38 cellular contexts compared by ENCODE assay signal in the genomic region with DNA sequence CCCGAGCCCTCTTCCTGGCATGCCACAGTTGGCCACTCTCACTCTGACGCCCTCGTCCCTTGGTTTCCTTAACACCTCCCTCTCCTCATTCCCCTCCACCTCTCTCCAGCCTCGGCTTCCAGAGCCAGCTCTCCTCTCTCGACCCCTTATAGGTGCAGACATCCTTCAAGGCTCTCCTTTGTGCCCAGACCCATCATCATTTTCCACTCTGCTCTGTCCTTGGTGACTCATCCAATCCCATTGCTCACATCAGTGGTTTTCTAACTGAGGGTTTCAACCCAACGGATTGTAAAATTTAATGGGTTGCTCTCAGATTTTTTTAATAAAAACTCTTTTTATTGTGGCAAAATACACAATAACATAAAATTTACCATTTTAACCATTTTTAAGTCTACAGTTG. TPM values are rescaled to one million over a fixed set of nuclear protein-coding genes. Genes with fewer than 3 reads are reported as not detected.
"Had no signal": no experiment of that assay in that cellular context is flagged by ENCODE, and none has a peak within 500 bp of the region (broad histone marks: within the 10 kb centered on the region; RNA-seq: fewer than 3 reads in every experiment).

No MANE protein-coding gene starts in this region.

- DNase-seq: activated B cell treated with CpG ODN at 0.5 μM for 24 hours; activated CD4-positive, alpha-beta memory T cell treated with anti-CD3 and anti-CD28 coated beads for 36 hours; activated CD4-positive, alpha-beta T cell treated with anti-CD3 and anti-CD28 coated beads for 4 hours; activated CD4-positive, alpha-beta T cell treated with anti-CD3 and anti-CD28 coated beads, Interleukin-2, amount 50 U/mL, for 1 hour; activated CD4-positive, CD25-positive, alpha-beta regulatory T cell treated with anti-CD3 and anti-CD28 coated beads, Interleukin-2, amount 50 U/mL, for 72 hours; activated CD8-positive, alpha-beta memory T cell treated with anti-CD3 and anti-CD28 coated beads, Interleukin-2, amount 50 U/mL, for 4 hours; activated naive CD4-positive, alpha-beta T cell treated with anti-CD3 and anti-CD28 coated beads, Interleukin-2, amount 10 ng/mL, durations not matched to agents 7 days and 5 days; activated naive CD8-positive, alpha-beta T cell treated with anti-CD3 and anti-CD28 coated beads, Interleukin-2, amount 50 U/mL, for 24 hours; activated T-cell treated with anti-CD3 and anti-CD28 coated beads for 4 hours; activated T-cell treated with anti-CD3 and anti-CD28 coated beads, Interleukin-2, amount 50 U/mL, for 4 hours; amniotic stem cell; aorta; brain microvascular endothelial cell; Karpas-422; KBM-7; MG63; MV-4-11; NCI-H1092 treated with DMSO at 0.1 percent for 48 hours; NCI-H1417; NCI-H146; NCI-H187; NCI-H2029 treated with DMSO at 0.1 percent for 48 hours; NCI-H2107; NCI-H2171; NCI-H510A; NCI-H526; NCI-H748 treated with DMSO at 0.1 percent for 48 hours; NK-92 treated with Interleukin-12 subunit alpha and Interleukin-12 subunit beta, amount 100 ng/mL, for 24 hours; Right ventricle myocardium superior; SW 1271; T-helper 1 cell; T-helper 2 cell; T-helper 9 cell had no signal

- H3K4me2 ChIP-seq: PC-9 had no signal

- ATAC-seq: activated naive CD8-positive, alpha-beta T cell treated with anti-CD3 and anti-CD28 coated beads, Interleukin-2, amount 50 U/mL, for 24 hours; activated T-cell treated with anti-CD3 and anti-CD28 coated beads, Interleukin-2, amount 50 U/mL, for 4 hours had no signal

- H3K36me3 ChIP-seq: brain microvascular endothelial cell, MG63 had no signal

- H3K4me3 ChIP-seq: MG63, PC-9 had no signal

- H3K27ac ChIP-seq: brain microvascular endothelial cell, PC-9, VCaP had no signal

- H3K27me3 ChIP-seq: MG63 had no signal

- H3K9me3 ChIP-seq: MG63 had no signal

- FAIRE-seq: RCC 7860 had no signal

- H2AFZ ChIP-seq: PC-9 had no signal

RNA-seq across cellular contexts. Expression of a gene that starts 6.2 kb away (rescaled TPM):
- total RNA-seq: activated B cell treated with CpG ODN at 0.5 μM for 24 hours; activated CD4-positive, alpha-beta memory T cell treated with anti-CD3 and anti-CD28 coated beads for 36 hours; activated T-helper 1 cell treated with anti-CD3 and anti-CD28 coated beads, Interleukin-12 subunit alpha, Interleukin-12 subunit beta, Interleukin-2, Interleukin-4 antibody, amounts not matched to agents 30 ng/mL and 10 ng/mL and 1 ng/mL, durations not matched to agents 14 hours and 24 hours and 36 hours; PC-9 had no signal
- polyA plus RNA-seq: IgD-negative memory B cell had no signal
